Comparison of ENCODE assay signal across 18 cellular contexts in the genomic region with DNA sequence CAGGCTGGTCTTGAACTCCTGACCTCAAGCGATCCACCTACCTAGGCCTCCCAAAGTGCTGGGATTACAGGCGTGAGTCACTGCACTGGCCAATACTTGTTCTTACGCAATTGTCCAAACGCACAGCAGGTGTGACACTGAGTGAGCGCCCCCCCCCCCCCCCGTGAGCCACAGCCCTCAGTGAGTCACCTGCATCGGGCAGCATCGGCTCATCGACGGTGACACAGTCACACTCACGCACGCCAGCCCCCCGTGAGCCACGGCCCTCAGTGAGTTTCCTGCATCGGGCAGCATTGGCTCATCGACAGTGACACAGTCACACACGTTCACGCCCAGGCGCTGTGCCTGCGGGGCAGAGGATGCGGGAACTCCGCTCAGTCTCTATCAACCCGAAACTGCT. TPM values are rescaled to one million over a fixed set of nuclear protein-coding genes. Genes with fewer than 3 reads are reported as not detected.
DNase-seq lines count a peak whose midpoint lies in the region; ATAC-seq and TF ChIP-seq lines count a peak whose summit lies in the region.
"Had no signal": no experiment of that assay in that cellular context is flagged by ENCODE, and none has a peak within 500 bp of the region (broad histone marks: within the 10 kb centered on the region; RNA-seq: fewer than 3 reads in every experiment).

No MANE protein-coding gene starts in this region.

- no peak overlapping the region for H3K9ac ChIP-seq in GM23248

- H3K4me2 ChIP-seq in GM23248 (ENCODE audit: unreplicated experiment) = no peak overlapping the region

- TF ChIP-seq CTCF in astrocyte of the spinal cord (IDR thresholded peaks at IDR 0.05; ENCODE audit: low read depth, low read length) (no peak), omental fat pad (IDR thresholded peaks at IDR 0.05) (no peak)

- H3F3A ChIP-seq in GM23248 (ENCODE audit: insufficient read depth) = no peaks in the 10 kb centered on the region

- H3K27me3 ChIP-seq in GM23248 (replicated peaks; ENCODE audit: insufficient read depth) = peaks cover 28% of the 10 kb centered on the region

- no peaks in the 10 kb centered on the region for H3K36me3 ChIP-seq in GM23248 (ENCODE audit: low read depth)
- H3K36me3 ChIP-seq: pancreas had no signal

- H2AFZ ChIP-seq in GM23248 = no peak overlapping the region

- WGBS in GM23248 (ENCODE audit: low coverage in 1 of 2, low lambda C conversion rate in 2 of 2, missing lambda C conversion rate in 2 of 2), 2 experiments = 73 to 79% methylated on average over 23 of the region's 23 CpGs

- DNase-seq in GM23248 (peak; percentile 23), M059J (ENCODE audit: low read depth) (peak; percentile 63), astrocyte of the spinal cord (ENCODE audit: low read depth, low spot score) (peak; percentile 8), omental fat pad (ENCODE audit: low spot score) (no peak)
- no peak for DNase-seq in activated CD4-positive, alpha-beta T cell treated with anti-CD3 and anti-CD28 coated beads, Interleukin-2, amount 50 U/mL, for 48 hours
- DNase-seq: activated CD8-positive, alpha-beta memory T cell treated with anti-CD3 and anti-CD28 coated beads, Interleukin-2, amount 50 U/mL, for 4 hours; activated naive CD4-positive, alpha-beta T cell treated with anti-CD3 and anti-CD28 coated beads, Interleukin-2, amount 50 U/mL, for 16 hours; central memory CD4-positive, alpha-beta T cell; DND-41; NCI-H1092; stimulated activated CD4-positive, alpha-beta T cell treated with anti-CD3 and anti-CD28 coated beads, Interleukin-15, amount 100 ng/mL, for 24 hours had no signal

- no peaks in the 10 kb centered on the region for H4K20me1 ChIP-seq in GM23248 (ENCODE audit: insufficient read depth)

- no peaks in the 10 kb centered on the region; the same call in 1 of the 2 replicates for H3K4me1 ChIP-seq in GM23248 (ENCODE audit: insufficient read depth)
- H3K4me1 ChIP-seq: pancreas had no signal

- ATAC-seq in omental fat pad (ENCODE audit: low FRiP score) (peak; percentile 59), GM21515 (IDR thresholded peaks at IDR 0.05; ENCODE audit: unreplicated experiment) (no peak), HG03571 (IDR thresholded peaks at IDR 0.05; ENCODE audit: unreplicated experiment) (no peak), HG03439 (IDR thresholded peaks at IDR 0.05; ENCODE audit: unreplicated experiment) (no peak)
- ATAC-seq: activated CD4-positive, CD25-positive, alpha-beta regulatory T cell treated with anti-CD3 and anti-CD28 coated beads, Interleukin-2, amount 50 U/mL, for 24 hours had no signal

- no peaks in the 10 kb centered on the region for H3K79me2 ChIP-seq in GM23248 (ENCODE audit: insufficient read depth)

- H3K9me2 ChIP-seq in GM23248 (ENCODE audit: insufficient read depth) = no peaks in the 10 kb centered on the region

- H3K4me3 ChIP-seq in GM23248 (no peak overlapping the region), astrocyte of the spinal cord (ENCODE audit: low read depth, low read length) (no peak overlapping the region)
- H3K4me3 ChIP-seq: pancreas had no signal

- in situ Hi-C loops in GM23248 (cut with MboI) = no loop called here
- in situ Hi-C loops in astrocyte of the spinal cord (cut with HindIII; ENCODE audit: low sequenced_read_pairs) = no loop called here

- H3K9me3 ChIP-seq in GM23248 (ENCODE audit: low read depth) = no peaks in the 10 kb centered on the region
- H3K9me3 ChIP-seq: pancreas had no signal

- H3K27ac ChIP-seq in GM23248 = no peak overlapping the region
- H3K27ac ChIP-seq: pancreas had no signal

RNA-seq across cellular contexts. Expression of a gene that starts 42.5 kb away (rescaled TPM):
- total RNA-seq in GM23248 (2014; rRNA removed; shearing (Covaris generic)) = 1.4 and 1.5 TPM in 2 replicates
- polyA plus RNA-seq in GM23248 (2016; fragmentation: Nextera tagmentation; extraction: Ambion mirVana) = 0.33 TPM in 2 replicates
- total RNA-seq in M059J (2014; rRNA removed; shearing (Covaris generic)) = not detected in 2 replicates
- total RNA-seq in omental fat pad = 10 to 100 TPM in 3 of 4 donors, not detected in 1; 10.9 to 52.7 (median 36.7) TPM
- total RNA-seq: T-helper 1 cell treated with Interleukin-12 subunit alpha and Interleukin-12 subunit beta and Interleukin-4 antibody, amounts not matched to agents 30 ng/mL and 1 ng/mL, for 36 hours had no signal
- polyA plus RNA-seq: BJ had no signal

Comparison
In these comparisons a context has a peak if more than half of its experiments do, and no peak if none do; other contexts are left out.
1. DNase-seq: peak in GM23248 (single experiment), M059J (single experiment) and astrocyte of the spinal cord (single experiment); none in omental fat pad (single experiment) and activated CD4-positive, alpha-beta T cell treated with anti-CD3 and anti-CD28 coated beads, Interleukin-2, amount 50 U/mL, for 48 hours (0 of 2).